In the genomic region with DNA sequence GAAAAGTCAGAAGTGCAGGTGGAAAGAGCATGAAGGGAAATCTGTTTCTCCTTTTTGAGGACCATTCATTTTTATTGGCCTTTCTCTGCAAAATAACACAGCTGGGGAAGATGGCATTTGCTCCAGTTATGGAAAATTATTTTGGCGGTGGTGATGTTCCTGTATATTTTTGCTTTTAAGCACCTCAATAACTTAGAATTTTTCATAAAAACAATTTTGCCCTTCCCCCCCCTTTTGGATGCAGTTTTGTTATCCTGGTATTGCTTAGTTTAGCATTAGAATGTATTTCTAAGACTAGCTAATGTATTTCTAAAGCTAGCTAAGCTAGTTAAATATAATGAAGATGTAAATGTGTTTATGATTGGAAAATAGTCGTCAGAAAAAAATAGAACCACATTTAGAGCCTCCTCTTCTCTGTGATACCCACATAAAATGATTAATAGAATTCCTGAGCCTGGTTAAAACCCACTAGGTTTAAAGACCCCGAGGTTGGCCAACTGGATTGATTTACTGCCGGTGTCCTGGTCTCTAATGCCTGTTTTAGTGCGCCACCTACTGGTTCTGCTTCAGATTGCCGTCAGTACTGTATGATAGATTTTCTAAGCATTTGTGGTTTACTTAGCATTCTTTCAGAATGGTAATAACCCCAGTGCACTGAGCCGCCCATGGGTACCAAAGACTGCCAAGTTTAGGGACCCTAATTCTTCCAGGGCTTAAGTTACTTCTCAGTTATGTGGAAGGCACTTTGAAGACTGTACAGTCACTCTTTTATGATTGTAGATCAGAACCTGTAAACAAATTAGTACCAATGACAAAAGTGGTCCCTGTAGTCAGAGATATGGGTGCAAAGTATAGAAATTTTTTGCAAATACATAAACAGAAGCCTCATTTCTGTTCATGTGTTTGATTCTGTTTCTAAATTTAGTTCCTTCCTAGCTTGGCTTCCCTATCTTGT, we compare ENCODE assay signal across 8 cellular contexts.
DNase-seq lines count a peak whose midpoint lies in the region; ATAC-seq, FAIRE-seq and TF ChIP-seq lines count a peak whose summit lies in the region.

No MANE protein-coding gene starts in this region.

- ATAC-seq in HG02798 (IDR thresholded peaks at IDR 0.05; ENCODE audit: poor library complexity, unreplicated experiment), result peak; percentile 58

- H3K27ac ChIP-seq in VCaP, result peak overlapping the region; percentile 99

- in situ Hi-C loops in T47D (cut with HindIII; ENCODE audit: low pct_unique_long_range_greater_than_20kb, low sequenced_read_pairs), result no loop called here

- DNase-seq in GM03348 (ENCODE audit: low spot score) (peak; percentile 71), NCI-H2171 (lab: John Stamatoyannopoulos, UW) (peak; percentile 30), T47D (ENCODE audit: low read depth in 1 of 2, low spot score in 1 of 2) (peak; percentile 17 to 75), iris pigment epithelial cell (ENCODE audit: low read depth) (peak; percentile 87), smooth muscle cell of the brain vasculature (ENCODE audit: low read depth, low spot score) (peak; percentile 71), H54 (ENCODE audit: insufficient read length, low spot score) (no peak)

- no peak for FAIRE-seq in H54 (lab: Jason Lieb, UNC)

- TF ChIP-seq POLR2A in H54 (IDR thresholded peaks at IDR 0.05; ENCODE audit: low read depth, low read length), result no peak

- TF ChIP-seq CTCF in VCaP (conservative IDR thresholded peaks at IDR 0.05), result peak; percentile 94
